ENCODE assay signal across 1 cellular context in genomic region chr1:23790696-23791433, GRCh38.
TF ChIP-seq lines count a peak whose summit lies in the region.

Gene LYPLA2, plus strand, starts transcription at chr1:23791145. Its CDS starts 1,538 bp downstream, at chr1:23792683.

TF ChIP-seq in WTC11, 78 proteins besides CTCF, POLR2A, EP300 and RAD21 (continued from another document):
- TF ChIP-seq SMAD3 (CRISPR knock-in tag; IDR thresholded peaks at IDR 0.05; ENCODE audit: borderline replicate concordance) (no peak), EMX1 (CRISPR knock-in tag; IDR thresholded peaks at IDR 0.05) (no peak), TEAD1 (CRISPR knock-in tag; IDR thresholded peaks at IDR 0.05) (peak; percentile 45; the same call in 1 of the 2 replicates), CDX4 (CRISPR knock-in tag; IDR thresholded peaks at IDR 0.05; ENCODE audit: borderline replicate concordance) (no peak), MXD4 (CRISPR knock-in tag; IDR thresholded peaks at IDR 0.05; ENCODE audit: borderline replicate concordance) (no peak), KAT7 (CRISPR knock-in tag; IDR thresholded peaks at IDR 0.05; ENCODE audit: borderline replicate concordance) (no peak), STAT6 (CRISPR knock-in tag; conservative IDR thresholded peaks at IDR 0.05; ENCODE audit: low read depth) (no peak), NFYB (CRISPR knock-in tag; conservative IDR thresholded peaks at IDR 0.05; ENCODE audit: low read depth) (no peak), SP1 (CRISPR knock-in tag; conservative IDR thresholded peaks at IDR 0.05) (0 out of 2 replicates have a peak, but pooled peaks have one; percentile 19), NR3C1 (CRISPR knock-in tag; conservative IDR thresholded peaks at IDR 0.05; ENCODE audit: low read depth) (no peak), CREB1 (CRISPR knock-in tag; IDR thresholded peaks at IDR 0.05) (no peak), ZNF121 (CRISPR knock-in tag; IDR thresholded peaks at IDR 0.05) (no peak), PREB (CRISPR knock-in tag; IDR thresholded peaks at IDR 0.05; ENCODE audit: borderline replicate concordance) (no peak), IRF2 (CRISPR knock-in tag; IDR thresholded peaks at IDR 0.05; ENCODE audit: borderline replicate concordance, low read depth) (no peak), ZNF232 (CRISPR knock-in tag; IDR thresholded peaks at IDR 0.05) (0 out of 2 replicates have a peak, but pooled peaks have one; percentile 17), FOXK1 (CRISPR knock-in tag; IDR thresholded peaks at IDR 0.05) (peak; percentile 64; the same call in 1 of the 2 replicates), FOXP1 (CRISPR knock-in tag; IDR thresholded peaks at IDR 0.05; ENCODE audit: borderline replicate concordance) (0 out of 2 replicates have a peak, but pooled peaks have one; percentile 55), MYBL2 (CRISPR knock-in tag; IDR thresholded peaks at IDR 0.05) (no peak), GTF2I (CRISPR knock-in tag; conservative IDR thresholded peaks at IDR 0.05) (no peak), TCF7 (CRISPR knock-in tag; IDR thresholded peaks at IDR 0.05; ENCODE audit: low read depth) (no peak), ERG (CRISPR knock-in tag; IDR thresholded peaks at IDR 0.05) (no peak), ZNF423 (CRISPR knock-in tag; IDR thresholded peaks at IDR 0.05) (no peak), SOX15 (CRISPR knock-in tag; IDR thresholded peaks at IDR 0.05) (no peak), TP53 (CRISPR knock-in tag; IDR thresholded peaks at IDR 0.05) (no peak), NR1H2 (CRISPR knock-in tag; IDR thresholded peaks at IDR 0.05) (no peak), ESRRA (CRISPR knock-in tag; IDR thresholded peaks at IDR 0.05; ENCODE audit: borderline replicate concordance) (no peak)
- TF ChIP-seq, protein P1, sequence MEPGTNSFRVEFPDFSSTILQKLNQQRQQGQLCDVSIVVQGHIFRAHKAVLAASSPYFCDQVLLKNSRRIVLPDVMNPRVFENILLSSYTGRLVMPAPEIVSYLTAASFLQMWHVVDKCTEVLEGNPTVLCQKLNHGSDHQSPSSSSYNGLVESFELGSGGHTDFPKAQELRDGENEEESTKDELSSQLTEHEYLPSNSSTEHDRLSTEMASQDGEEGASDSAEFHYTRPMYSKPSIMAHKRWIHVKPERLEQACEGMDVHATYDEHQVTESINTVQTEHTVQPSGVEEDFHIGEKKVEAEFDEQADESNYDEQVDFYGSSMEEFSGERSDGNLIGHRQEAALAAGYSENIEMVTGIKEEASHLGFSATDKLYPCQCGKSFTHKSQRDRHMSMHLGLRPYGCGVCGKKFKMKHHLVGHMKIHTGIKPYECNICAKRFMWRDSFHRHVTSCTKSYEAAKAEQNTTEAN (CRISPR knock-in tag; IDR thresholded peaks at IDR 0.05) = no peak
- TF ChIP-seq, protein P2, sequence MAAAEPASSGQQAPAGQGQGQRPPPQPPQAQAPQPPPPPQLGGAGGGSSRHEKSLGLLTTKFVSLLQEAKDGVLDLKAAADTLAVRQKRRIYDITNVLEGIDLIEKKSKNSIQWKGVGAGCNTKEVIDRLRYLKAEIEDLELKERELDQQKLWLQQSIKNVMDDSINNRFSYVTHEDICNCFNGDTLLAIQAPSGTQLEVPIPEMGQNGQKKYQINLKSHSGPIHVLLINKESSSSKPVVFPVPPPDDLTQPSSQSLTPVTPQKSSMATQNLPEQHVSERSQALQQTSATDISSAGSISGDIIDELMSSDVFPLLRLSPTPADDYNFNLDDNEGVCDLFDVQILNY (CRISPR knock-in tag; IDR thresholded peaks at IDR 0.05) = no peak
- TF ChIP-seq, protein P3, sequence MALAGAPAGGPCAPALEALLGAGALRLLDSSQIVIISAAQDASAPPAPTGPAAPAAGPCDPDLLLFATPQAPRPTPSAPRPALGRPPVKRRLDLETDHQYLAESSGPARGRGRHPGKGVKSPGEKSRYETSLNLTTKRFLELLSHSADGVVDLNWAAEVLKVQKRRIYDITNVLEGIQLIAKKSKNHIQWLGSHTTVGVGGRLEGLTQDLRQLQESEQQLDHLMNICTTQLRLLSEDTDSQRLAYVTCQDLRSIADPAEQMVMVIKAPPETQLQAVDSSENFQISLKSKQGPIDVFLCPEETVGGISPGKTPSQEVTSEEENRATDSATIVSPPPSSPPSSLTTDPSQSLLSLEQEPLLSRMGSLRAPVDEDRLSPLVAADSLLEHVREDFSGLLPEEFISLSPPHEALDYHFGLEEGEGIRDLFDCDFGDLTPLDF (CRISPR knock-in tag; IDR thresholded peaks at IDR 0.05) = no peak
- TF ChIP-seq, protein P4, sequence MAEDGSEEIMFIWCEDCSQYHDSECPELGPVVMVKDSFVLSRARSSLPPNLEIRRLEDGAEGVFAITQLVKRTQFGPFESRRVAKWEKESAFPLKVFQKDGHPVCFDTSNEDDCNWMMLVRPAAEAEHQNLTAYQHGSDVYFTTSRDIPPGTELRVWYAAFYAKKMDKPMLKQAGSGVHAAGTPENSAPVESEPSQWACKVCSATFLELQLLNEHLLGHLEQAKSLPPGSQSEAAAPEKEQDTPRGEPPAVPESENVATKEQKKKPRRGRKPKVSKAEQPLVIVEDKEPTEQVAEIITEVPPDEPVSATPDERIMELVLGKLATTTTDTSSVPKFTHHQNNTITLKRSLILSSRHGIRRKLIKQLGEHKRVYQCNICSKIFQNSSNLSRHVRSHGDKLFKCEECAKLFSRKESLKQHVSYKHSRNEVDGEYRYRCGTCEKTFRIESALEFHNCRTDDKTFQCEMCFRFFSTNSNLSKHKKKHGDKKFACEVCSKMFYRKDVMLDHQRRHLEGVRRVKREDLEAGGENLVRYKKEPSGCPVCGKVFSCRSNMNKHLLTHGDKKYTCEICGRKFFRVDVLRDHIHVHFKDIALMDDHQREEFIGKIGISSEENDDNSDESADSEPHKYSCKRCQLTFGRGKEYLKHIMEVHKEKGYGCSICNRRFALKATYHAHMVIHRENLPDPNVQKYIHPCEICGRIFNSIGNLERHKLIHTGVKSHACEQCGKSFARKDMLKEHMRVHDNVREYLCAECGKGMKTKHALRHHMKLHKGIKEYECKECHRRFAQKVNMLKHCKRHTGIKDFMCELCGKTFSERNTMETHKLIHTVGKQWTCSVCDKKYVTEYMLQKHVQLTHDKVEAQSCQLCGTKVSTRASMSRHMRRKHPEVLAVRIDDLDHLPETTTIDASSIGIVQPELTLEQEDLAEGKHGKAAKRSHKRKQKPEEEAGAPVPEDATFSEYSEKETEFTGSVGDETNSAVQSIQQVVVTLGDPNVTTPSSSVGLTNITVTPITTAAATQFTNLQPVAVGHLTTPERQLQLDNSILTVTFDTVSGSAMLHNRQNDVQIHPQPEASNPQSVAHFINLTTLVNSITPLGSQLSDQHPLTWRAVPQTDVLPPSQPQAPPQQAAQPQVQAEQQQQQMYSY (CRISPR knock-in tag; IDR thresholded peaks at IDR 0.05) = no peak
- TF ChIP-seq, protein P5, sequence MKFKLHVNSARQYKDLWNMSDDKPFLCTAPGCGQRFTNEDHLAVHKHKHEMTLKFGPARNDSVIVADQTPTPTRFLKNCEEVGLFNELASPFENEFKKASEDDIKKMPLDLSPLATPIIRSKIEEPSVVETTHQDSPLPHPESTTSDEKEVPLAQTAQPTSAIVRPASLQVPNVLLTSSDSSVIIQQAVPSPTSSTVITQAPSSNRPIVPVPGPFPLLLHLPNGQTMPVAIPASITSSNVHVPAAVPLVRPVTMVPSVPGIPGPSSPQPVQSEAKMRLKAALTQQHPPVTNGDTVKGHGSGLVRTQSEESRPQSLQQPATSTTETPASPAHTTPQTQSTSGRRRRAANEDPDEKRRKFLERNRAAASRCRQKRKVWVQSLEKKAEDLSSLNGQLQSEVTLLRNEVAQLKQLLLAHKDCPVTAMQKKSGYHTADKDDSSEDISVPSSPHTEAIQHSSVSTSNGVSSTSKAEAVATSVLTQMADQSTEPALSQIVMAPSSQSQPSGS (CRISPR knock-in tag; IDR thresholded peaks at IDR 0.05; ENCODE audit: borderline replicate concordance, low read depth) = no peak
- TF ChIP-seq, protein P6, sequence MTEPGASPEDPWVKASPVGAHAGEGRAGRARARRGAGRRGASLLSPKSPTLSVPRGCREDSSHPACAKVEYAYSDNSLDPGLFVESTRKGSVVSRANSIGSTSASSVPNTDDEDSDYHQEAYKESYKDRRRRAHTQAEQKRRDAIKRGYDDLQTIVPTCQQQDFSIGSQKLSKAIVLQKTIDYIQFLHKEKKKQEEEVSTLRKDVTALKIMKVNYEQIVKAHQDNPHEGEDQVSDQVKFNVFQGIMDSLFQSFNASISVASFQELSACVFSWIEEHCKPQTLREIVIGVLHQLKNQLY (CRISPR knock-in tag; IDR thresholded peaks at IDR 0.05) = no peak
